Comparison of ENCODE assay signal across 11 cellular contexts in the genomic region with DNA sequence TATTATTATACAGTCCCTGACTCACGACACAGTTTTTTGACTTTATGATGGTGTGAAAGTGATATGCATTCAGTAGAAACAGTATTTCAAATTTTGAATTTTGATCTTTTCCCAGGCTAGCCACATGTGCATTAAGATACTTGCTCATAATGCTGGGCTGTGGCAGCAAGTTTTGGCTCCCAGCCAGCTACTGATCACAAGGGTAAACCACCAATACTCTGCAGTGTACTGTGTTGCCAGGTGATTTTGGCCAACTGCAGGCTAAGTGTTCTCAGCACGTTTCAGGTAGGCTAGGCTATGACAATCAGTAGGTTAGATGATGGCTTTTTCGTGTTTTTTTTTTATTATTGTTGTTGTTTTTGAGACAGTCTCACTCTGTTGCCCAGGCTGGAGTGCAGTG.
DNase-seq lines count a peak whose midpoint lies in the region; ATAC-seq, FAIRE-seq and TF ChIP-seq lines count a peak whose summit lies in the region.
"Had no signal": no experiment of that assay in that cellular context is flagged by ENCODE, and none has a peak within 500 bp of the region (broad histone marks: within the 10 kb centered on the region; RNA-seq: fewer than 3 reads in every experiment).

No MANE protein-coding gene starts in this region.

- H3K4me1 ChIP-seq in heart right ventricle, result peaks cover 53 to 100% (median 94%) of the 10 kb centered on the region in 9 donors
- H3K4me1 ChIP-seq in endothelial cell of umbilical vein (ENCODE audit: control insufficient read depth, extremely low read depth, insufficient read depth, low read length), result peaks cover 83% of the 10 kb centered on the region
- peaks cover 77 to 91% of the 10 kb centered on the region in 2 donors for H3K4me1 ChIP-seq in thoracic aorta (ENCODE audit: control insufficient read depth in 1 of 2, low read depth in 2 of 2)
- H3K4me1 ChIP-seq in tibial nerve, result peaks cover 0 to 95% (median 52%) of the 10 kb centered on the region in 4 donors

- no TSS peak for BruUV-seq in endothelial cell of umbilical vein (replicated peaks; lab: Mats Ljungman, UMichigan)

- DNase-seq in heart right ventricle (no peak), left ventricle myocardium superior (no peak), OCI-M1 (lab: John Stamatoyannopoulos, UW) (peak; percentile 21), endothelial cell of umbilical vein (ENCODE audit: low read depth, low spot score) (peak; percentile 58), thoracic aorta (ENCODE audit: low spot score) (no peak), SK-N-DZ (ENCODE audit: low spot score) (no peak), tibial nerve (ENCODE audit: low spot score in 2 of 2) (no peak), GM19240 (ENCODE audit: insufficient read length, low spot score) (no peak)
- DNase-seq: GOT3, upper lobe of right lung had no signal

- dilution Hi-C loops in endothelial cell of umbilical vein (cut with MboI; ENCODE audit: extremely low pct_ligation_motif_present, low sequenced_read_pairs), result no loop called here

- no peaks in the 10 kb centered on the region for H4K20me1 ChIP-seq in endothelial cell of umbilical vein (replicated peaks; ENCODE audit: control insufficient read depth, extremely low read depth, insufficient read depth, low read length)

- no peak overlapping the region for H3K4me3 ChIP-seq in heart right ventricle
- H3K4me3 ChIP-seq in endothelial cell of umbilical vein (replicated peaks in 1 of 3; ENCODE audit: insufficient read depth in 1 of 3, low read depth in 1 of 3, low read length in 3 of 3), result no peak overlapping the region
- H3K4me3 ChIP-seq in thoracic aorta, result no peak overlapping the region
- no peak overlapping the region for H3K4me3 ChIP-seq in tibial nerve
- H3K4me3 ChIP-seq: upper lobe of right lung had no signal

- H3K27me3 ChIP-seq in heart right ventricle (no peaks in the 10 kb centered on the region), endothelial cell of umbilical vein (ENCODE audit: control insufficient read depth in 2 of 2, insufficient read depth in 2 of 2, low read length in 2 of 2) (no peaks in the 10 kb centered on the region), thoracic aorta (replicated peaks; ENCODE audit: insufficient read depth) (no peaks in the 10 kb centered on the region), tibial nerve (no peaks in the 10 kb centered on the region)
- H3K27me3 ChIP-seq: upper lobe of right lung had no signal

- no peak for TF ChIP-seq CTCF in heart right ventricle (IDR thresholded peaks at IDR 0.05)
- TF ChIP-seq CTCF in endothelial cell of umbilical vein (IDR thresholded peaks at IDR 0.05; ENCODE audit: extremely low read depth in 1 of 2, insufficient read depth in 1 of 2, low read depth in 1 of 2, low read length in 2 of 2), result no peak
- TF ChIP-seq CTCF in thoracic aorta (IDR thresholded peaks at IDR 0.05), result no peak
- TF ChIP-seq CTCF in tibial nerve (IDR thresholded peaks at IDR 0.05), result no peak

- H3K9me3 ChIP-seq in heart right ventricle (no peaks in the 10 kb centered on the region), endothelial cell of umbilical vein (replicated peaks; ENCODE audit: control insufficient read depth, insufficient read depth, low read length) (no peaks in the 10 kb centered on the region), thoracic aorta (no peaks in the 10 kb centered on the region), tibial nerve (no peaks in the 10 kb centered on the region)
- H3K9me3 ChIP-seq: upper lobe of right lung had no signal

- FAIRE-seq in endothelial cell of umbilical vein (lab: Jason Lieb, UNC), result no peak
- FAIRE-seq: GM18507 had no signal

- peaks cover 0 to 10% (median 3%) of the 10 kb centered on the region in 9 donors for H3K36me3 ChIP-seq in heart right ventricle
- H3K36me3 ChIP-seq in endothelial cell of umbilical vein (ENCODE audit: control insufficient read depth in 2 of 2, extremely low read depth in 1 of 2, insufficient read depth in 2 of 2, low read length in 2 of 2), result no peaks in the 10 kb centered on the region
- no peaks in the 10 kb centered on the region for H3K36me3 ChIP-seq in thoracic aorta
- peaks cover 0 to 8% (median 0%) of the 10 kb centered on the region in 3 donors for H3K36me3 ChIP-seq in tibial nerve

- CTCF ChIA-PET in endothelial cell of umbilical vein (lab: Charles Lee), result interaction anchor here (1.0 kb wide), 1 partner anchor 42 kb away, joined by 3 read pairs; no protein-coding TSS in a partner anchor

- no peaks in the 10 kb centered on the region for H3K79me2 ChIP-seq in endothelial cell of umbilical vein (ENCODE audit: control insufficient read depth, insufficient read depth, low read length)

- TF ChIP-seq POLR2A in endothelial cell of umbilical vein (IDR thresholded peaks at IDR 0.05; ENCODE audit: low read depth, low read length) (no peak), tibial nerve (IDR thresholded peaks at IDR 0.05) (no peak)

- peak overlapping the region in 8 of 10 donors; percentile 18 to 94 (median 82) for H3K27ac ChIP-seq in heart right ventricle
- H3K27ac ChIP-seq in endothelial cell of umbilical vein (ENCODE audit: insufficient read depth, low read depth, low read length), result no peak overlapping the region
- H3K27ac ChIP-seq in thoracic aorta, result peak overlapping the region; percentile 94 to 97
- peak overlapping the region in 2 of 4 donors; percentile 84 to 87 for H3K27ac ChIP-seq in tibial nerve
- H3K27ac ChIP-seq: upper lobe of right lung had no signal

- H3K9ac ChIP-seq in endothelial cell of umbilical vein (replicated peaks; ENCODE audit: extremely low read depth, insufficient read depth, low read length), result no peak overlapping the region

- no peak overlapping the region for H3K4me2 ChIP-seq in endothelial cell of umbilical vein (ENCODE audit: insufficient read depth, low read length)

- H2AFZ ChIP-seq in endothelial cell of umbilical vein (ENCODE audit: low read depth, low read length), result no peak overlapping the region

- intact Hi-C loops in heart right ventricle (cut with DNase I) (loop anchor here in 2 of 10 donors (5.0 kb wide), 1 partner anchor 71 kb away; the partner anchor contains the start of gene ACTN1 (in 2 of the 2)), left ventricle myocardium superior (cut with micrococcal nuclease) (no loop called here), endothelial cell of umbilical vein (cut with micrococcal nuclease) (no loop called here)

- TF ChIP-seq EP300 in tibial nerve (IDR thresholded peaks at IDR 0.05), result no peak

- WGBS in heart right ventricle, 2 donors, result 76 to 88% methylated on average over 3 of the region's 3 CpGs
- 88 to 93% methylated on average over 3 of the region's 3 CpGs for WGBS in tibial nerve, 2 donors

- ATAC-seq in heart right ventricle (no peak), left ventricle myocardium superior (no peak), thoracic aorta (ENCODE audit: insufficient number of reproducible peaks, low FRiP score, low read depth) (no peak)
- ATAC-seq: upper lobe of right lung had no signal

- POLR2A ChIA-PET in endothelial cell of umbilical vein (lab: Charles Lee), result interaction anchor here (0.6 to 0.7 kb wide), 2 partner anchors 65 to 90 kb away, joined by 3 read pairs; no protein-coding TSS in a partner anchor

- no peaks in the 10 kb centered on the region for H3K9me1 ChIP-seq in endothelial cell of umbilical vein (replicated peaks; ENCODE audit: control insufficient read depth, extremely low read depth, insufficient read depth, low read length)

TF ChIP-seq in endothelial cell of umbilical vein, 7 proteins besides CTCF, POLR2A, EP300 and RAD21:
- TF ChIP-seq JUN (IDR thresholded peaks at IDR 0.05; ENCODE audit: borderline replicate concordance, insufficient read depth, insufficient read length, low read depth) (no peak), FOS (IDR thresholded peaks at IDR 0.05; ENCODE audit: borderline replicate concordance, insufficient read depth, low read length) (no peak), MYC (IDR thresholded peaks at IDR 0.05; ENCODE audit: low read depth, low read length) (no peak), POLR2AphosphoS5 (IDR thresholded peaks at IDR 0.05; ENCODE audit: insufficient read depth, low read depth, low read length) (no peak), EZH2 (IDR thresholded peaks at IDR 0.05; ENCODE audit: borderline replicate concordance, low read depth, low read length, severe bottlenecking) (no peak), GATA2 (IDR thresholded peaks at IDR 0.05; ENCODE audit: insufficient read depth, insufficient read length, low read depth, low read length) (no peak)
- TF ChIP-seq, protein P1, sequence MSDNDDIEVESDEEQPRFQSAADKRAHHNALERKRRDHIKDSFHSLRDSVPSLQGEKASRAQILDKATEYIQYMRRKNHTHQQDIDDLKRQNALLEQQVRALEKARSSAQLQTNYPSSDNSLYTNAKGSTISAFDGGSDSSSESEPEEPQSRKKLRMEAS (IDR thresholded peaks at IDR 0.05; ENCODE audit: insufficient read depth, insufficient read length), result no peak

Comparison
In these comparisons a context has a peak if more than half of its experiments do, and no peak if none do; other contexts are left out.
1. DNase-seq: peak in OCI-M1 (single experiment) and endothelial cell of umbilical vein (single experiment); none in heart right ventricle (0 of 2), left ventricle myocardium superior (single experiment), thoracic aorta (single experiment), SK-N-DZ (single experiment), tibial nerve (0 of 2) and GM19240 (single experiment).